Comparison of ENCODE assay signal across 15 cellular contexts in genomic region chr2:112846056-112846455, GRCh38. TPM values are rescaled to one million over a fixed set of nuclear protein-coding genes. Genes with fewer than 3 reads are reported as not detected.
A peak's percentile ranks its signal among the peaks of the same experiment; 100 is the strongest.
DNase-seq lines count a peak whose midpoint lies in the region; ATAC-seq and TF ChIP-seq lines count a peak whose summit lies in the region.
"Had no signal": no experiment of that assay in that cellular context is flagged by ENCODE, and none has a peak within 500 bp of the region (broad histone marks: within the 10 kb centered on the region; RNA-seq: fewer than 3 reads in every experiment).

No MANE protein-coding gene starts in this region.

- peak overlapping the region; percentile 28 for H3K27ac Mint-ChIP-seq in dendritic cell treated with granulocyte-macrophage colony-stimulating factor and Interleukin-4, amounts not matched to agents 40 ng/mL and 50 ng/mL, for 4 days
- H3K27ac Mint-ChIP-seq: CD4-positive, alpha-beta T cell; GM23338 had no signal

- H3K79me2 ChIP-seq in osteoblast (ENCODE audit: insufficient read depth, low read length) = no peaks in the 10 kb centered on the region

- H3K4me1 ChIP-seq in osteoblast (ENCODE audit: insufficient read depth, low read length) = no peaks in the 10 kb centered on the region

- no peak overlapping the region for H3K4me3 ChIP-seq in osteoblast (ENCODE audit: insufficient read depth, low read length)
- H3K4me3 ChIP-seq: BLaER1 treated with 17β-estradiol and CSF1 and Interleukin-3, amounts not matched to agents 10 nM and 100 nM; GM23338 had no signal

- no peaks in the 10 kb centered on the region for H4K20me1 ChIP-seq in osteoblast (ENCODE audit: insufficient read depth, low read length)
- H4K20me1 ChIP-seq: BLaER1 treated with 17β-estradiol and CSF1 and Interleukin-3, amounts not matched to agents 10 nM and 100 nM had no signal

- intact Hi-C loops in dendritic cell treated with granulocyte-macrophage colony-stimulating factor and Interleukin-4, amounts not matched to agents 40 ng/mL and 50 ng/mL, for 4 days (cut with micrococcal nuclease) = no loop called here

- H3K36me3 Mint-ChIP-seq in dendritic cell treated with granulocyte-macrophage colony-stimulating factor and Interleukin-4, amounts not matched to agents 40 ng/mL and 50 ng/mL, for 4 days (ENCODE audit: low read depth) = no peaks in the 10 kb centered on the region

- H3K4me1 Mint-ChIP-seq in dendritic cell treated with granulocyte-macrophage colony-stimulating factor and Interleukin-4, amounts not matched to agents 40 ng/mL and 50 ng/mL, for 4 days (ENCODE audit: low read depth) = peaks cover 70% of the 10 kb centered on the region

- H3K27me3 ChIP-seq in osteoblast (ENCODE audit: insufficient read depth, low read length) = no peaks in the 10 kb centered on the region
- H3K27me3 ChIP-seq: BLaER1 treated with 17β-estradiol and CSF1 and Interleukin-3, amounts not matched to agents 10 nM and 100 nM had no signal

- no peak overlapping the region for H3K27ac ChIP-seq in osteoblast (ENCODE audit: low read depth, low read length)
- H3K27ac ChIP-seq: 22Rv1 had no signal

- no peaks in the 10 kb centered on the region for H3K36me3 ChIP-seq in osteoblast (ENCODE audit: insufficient read depth, low read length)

- ATAC-seq in HG03280 (IDR thresholded peaks at IDR 0.05; ENCODE audit: unreplicated experiment) = no peak
- ATAC-seq: GM23338, HepG2 had no signal

- TF ChIP-seq CTCF in osteoblast (IDR thresholded peaks at IDR 0.05; ENCODE audit: extremely low read depth, low read depth, low read length) = no peak

- H3K9me3 ChIP-seq in osteoblast (ENCODE audit: low read depth, low read length) = no peaks in the 10 kb centered on the region

- peak; percentile 24 for DNase-seq in NCI-H82 (lab: John Stamatoyannopoulos, UW)
- no peak for DNase-seq in NCI-H82 treated with DMSO at 0.1 percent for 48 hours (lab: John Stamatoyannopoulos, UW; ENCODE audit: unreplicated experiment)
- peak; percentile 50 for DNase-seq in osteoblast (ENCODE audit: insufficient read length, low spot score, missing footprints)
- DNase-seq in Ammon's horn (ENCODE audit: low spot score) = no peak
- DNase-seq in COLO668 (lab: John Stamatoyannopoulos, UW; ENCODE audit: unreplicated experiment) = no peak
- DNase-seq: CD4-positive, alpha-beta T cell; DMS79; EL; H9 had no signal

- no peak overlapping the region for H2AFZ ChIP-seq in osteoblast (ENCODE audit: low read length)
- H2AFZ ChIP-seq: GM23338 had no signal

- H3K27me3 Mint-ChIP-seq in dendritic cell treated with granulocyte-macrophage colony-stimulating factor and Interleukin-4, amounts not matched to agents 40 ng/mL and 50 ng/mL, for 4 days = peaks cover 5% of the 10 kb centered on the region

- H3K4me2 ChIP-seq in osteoblast (ENCODE audit: insufficient read depth, low read length) = no peak overlapping the region
- H3K4me2 ChIP-seq: GM23338 had no signal

- H3K4me3 Mint-ChIP-seq in dendritic cell treated with granulocyte-macrophage colony-stimulating factor and Interleukin-4, amounts not matched to agents 40 ng/mL and 50 ng/mL, for 4 days = no peak overlapping the region
- H3K4me3 Mint-ChIP-seq: CD4-positive, alpha-beta T cell; GM23338; H9 had no signal

- H3K9me3 Mint-ChIP-seq in dendritic cell treated with granulocyte-macrophage colony-stimulating factor and Interleukin-4, amounts not matched to agents 40 ng/mL and 50 ng/mL, for 4 days = no peaks in the 10 kb centered on the region
- H3K9me3 Mint-ChIP-seq: CD4-positive, alpha-beta T cell had no signal

RNA-seq across cellular contexts. Expression of gene IL1B, which starts 9.5 kb away (rescaled TPM):
- 0.36 TPM in 1 of 2 replicates, not detected in the other for total RNA-seq in osteoblast
- total RNA-seq: GM23338, H9, HepG2 had no signal

Comparison
In these comparisons a context has a peak if more than half of its experiments do, and no peak if none do; other contexts are left out.
1. DNase-seq: peak in NCI-H82 (single experiment) and osteoblast (single experiment); none in NCI-H82 treated with DMSO at 0.1 percent for 48 hours (single experiment), Ammon's horn (single experiment) and COLO668 (single experiment).